Comparison of ENCODE assay signal across 8 cellular contexts in the genomic region with DNA sequence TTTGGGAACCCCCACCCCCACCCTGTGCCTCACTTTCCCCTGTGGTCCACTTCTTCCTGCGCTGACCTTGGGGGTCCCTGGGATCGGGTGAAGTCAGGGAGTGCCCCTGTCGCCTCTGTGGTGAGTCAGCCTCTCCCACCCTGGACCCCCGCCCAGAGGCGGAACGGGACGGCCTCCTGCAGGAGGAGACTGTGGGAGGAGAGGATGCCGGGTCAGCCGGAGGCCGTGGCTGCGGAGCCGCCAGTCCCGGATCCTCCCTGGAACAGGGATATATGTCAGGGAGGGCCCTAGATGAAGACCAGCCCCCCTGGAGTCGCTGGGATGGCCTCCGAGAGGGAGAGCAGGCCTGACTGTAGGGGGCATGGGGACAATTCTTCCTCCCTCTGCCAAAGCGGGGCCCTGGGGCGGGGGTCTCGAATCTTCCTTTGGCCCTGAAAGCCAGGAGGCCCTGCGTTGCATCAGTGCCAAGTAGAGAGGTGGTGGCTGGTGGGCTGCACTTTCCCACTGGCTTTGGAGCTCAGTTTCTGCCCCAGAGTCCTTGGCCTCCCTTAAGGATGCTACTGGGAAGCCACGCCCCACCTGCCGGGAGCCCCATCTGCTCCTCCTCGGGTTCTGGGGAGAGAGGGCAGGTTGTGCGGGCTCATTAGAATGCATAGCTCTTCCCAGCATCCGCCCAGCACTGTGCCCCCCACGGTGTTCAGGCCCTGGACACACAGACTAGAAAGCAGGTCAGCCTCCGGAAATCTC. TPM values are rescaled to one million over a fixed set of nuclear protein-coding genes. Genes with fewer than 3 reads are reported as not detected.
DNase-seq lines count a peak whose midpoint lies in the region; ATAC-seq and TF ChIP-seq lines count a peak whose summit lies in the region.

No MANE protein-coding gene starts in this region.

- no peaks in the 10 kb centered on the region for H3K27me3 ChIP-seq in BLaER1
- H3K27me3 ChIP-seq in ectodermal cell (ENCODE audit: control insufficient read depth, insufficient read depth, low read length, poor library complexity, severe bottlenecking): no peaks in the 10 kb centered on the region

- TF ChIP-seq CTCF in mesothelial cell of epicardium (IDR thresholded peaks at IDR 0.05; ENCODE audit: unreplicated experiment): no peak

- H3K4me1 Mint-ChIP-seq in mesothelial cell of epicardium: peaks cover 41% of the 10 kb centered on the region

- H3K9ac ChIP-seq in BLaER1: peak overlapping the region; percentile 89

- peaks cover 3% of the 10 kb centered on the region for H3K36me3 Mint-ChIP-seq in mesothelial cell of epicardium

- WGBS in ectodermal cell, 2 experiments: 0 to 1% methylated on average over 26 of the region's 26 CpGs

- DNase-seq in NCI-H2227 (lab: John Stamatoyannopoulos, UW; ENCODE audit: unreplicated experiment) (peak; percentile 78), mesothelial cell of epicardium (ENCODE audit: low spot score in 2 of 2, unreplicated experiment in 2 of 2) (peak; percentile 47 to 65), SKM-1 (lab: John Stamatoyannopoulos, UW; ENCODE audit: unreplicated experiment) (no peak)
- no peak for DNase-seq in activated CD4-positive, alpha-beta T cell treated with anti-CD3 and anti-CD28 coated beads, Interleukin-2, amount 50 U/mL, for 48 hours

- ATAC-seq in GM21360 (IDR thresholded peaks at IDR 0.05; ENCODE audit: unreplicated experiment) (no peak), GM21367 (IDR thresholded peaks at IDR 0.05; ENCODE audit: unreplicated experiment) (no peak)

- peaks cover 43% of the 10 kb centered on the region for H3K4me1 ChIP-seq in BLaER1
- H3K4me1 ChIP-seq in ectodermal cell (ENCODE audit: control insufficient read depth, insufficient read depth, low read length): peaks cover 11% of the 10 kb centered on the region

- no peaks in the 10 kb centered on the region for H3K27me3 Mint-ChIP-seq in mesothelial cell of epicardium (ENCODE audit: low read depth)

- no peaks in the 10 kb centered on the region for H3K36me3 ChIP-seq in BLaER1
- H3K36me3 ChIP-seq in ectodermal cell (ENCODE audit: control insufficient read depth, insufficient read depth, low read length): no peaks in the 10 kb centered on the region

- peak overlapping the region; percentile 90 for H3K4me3 ChIP-seq in BLaER1
- H3K4me3 ChIP-seq in ectodermal cell (ENCODE audit: insufficient read depth, low read depth, low read length): peak overlapping the region; percentile 72

- peaks cover 3% of the 10 kb centered on the region for H3K9me3 Mint-ChIP-seq in mesothelial cell of epicardium

- H3K27ac Mint-ChIP-seq in mesothelial cell of epicardium: peak overlapping the region; percentile 98

- peaks cover 6% of the 10 kb centered on the region for H4K20me1 ChIP-seq in BLaER1

- peak overlapping the region; percentile 82 for H3K4me3 Mint-ChIP-seq in mesothelial cell of epicardium

- no peaks in the 10 kb centered on the region for H3K9me3 ChIP-seq in BLaER1
- H3K9me3 ChIP-seq in ectodermal cell (ENCODE audit: control insufficient read depth, low read length): no peaks in the 10 kb centered on the region

- peak overlapping the region; percentile 98 for H3K4me2 ChIP-seq in BLaER1

- H3K27ac ChIP-seq in BLaER1: peak overlapping the region; percentile 89
- peak overlapping the region; percentile 69 for H3K27ac ChIP-seq in ectodermal cell (ENCODE audit: insufficient read depth, low read depth, low read length, poor library complexity, severe bottlenecking)

RNA-seq across cellular contexts. Expression of a gene that starts 0.9 kb away (rescaled TPM):
- 19.5 TPM for polyA plus RNA-seq in ectodermal cell (2013, experiment 1 of 4)
- 18.1 TPM for polyA plus RNA-seq in ectodermal cell (2013, experiment 2 of 4)
- 17.0 TPM for polyA plus RNA-seq in ectodermal cell (2013, experiment 3 of 4)
- polyA plus RNA-seq in ectodermal cell (2013, experiment 4 of 4): 16.1 TPM
- 31.3 to 33.1 TPM (median 32.6 TPM) in 3 replicates for total RNA-seq in mesothelial cell of epicardium

Comparison
In these comparisons a context has a peak if more than half of its experiments do, and no peak if none do; other contexts are left out.
1. DNase-seq: peak in NCI-H2227 (single experiment) and mesothelial cell of epicardium (2 of 2); none in activated CD4-positive, alpha-beta T cell treated with anti-CD3 and anti-CD28 coated beads, Interleukin-2, amount 50 U/mL, for 48 hours (0 of 2) and SKM-1 (single experiment).